27 cellular contexts compared by ENCODE assay signal in the genomic region with DNA sequence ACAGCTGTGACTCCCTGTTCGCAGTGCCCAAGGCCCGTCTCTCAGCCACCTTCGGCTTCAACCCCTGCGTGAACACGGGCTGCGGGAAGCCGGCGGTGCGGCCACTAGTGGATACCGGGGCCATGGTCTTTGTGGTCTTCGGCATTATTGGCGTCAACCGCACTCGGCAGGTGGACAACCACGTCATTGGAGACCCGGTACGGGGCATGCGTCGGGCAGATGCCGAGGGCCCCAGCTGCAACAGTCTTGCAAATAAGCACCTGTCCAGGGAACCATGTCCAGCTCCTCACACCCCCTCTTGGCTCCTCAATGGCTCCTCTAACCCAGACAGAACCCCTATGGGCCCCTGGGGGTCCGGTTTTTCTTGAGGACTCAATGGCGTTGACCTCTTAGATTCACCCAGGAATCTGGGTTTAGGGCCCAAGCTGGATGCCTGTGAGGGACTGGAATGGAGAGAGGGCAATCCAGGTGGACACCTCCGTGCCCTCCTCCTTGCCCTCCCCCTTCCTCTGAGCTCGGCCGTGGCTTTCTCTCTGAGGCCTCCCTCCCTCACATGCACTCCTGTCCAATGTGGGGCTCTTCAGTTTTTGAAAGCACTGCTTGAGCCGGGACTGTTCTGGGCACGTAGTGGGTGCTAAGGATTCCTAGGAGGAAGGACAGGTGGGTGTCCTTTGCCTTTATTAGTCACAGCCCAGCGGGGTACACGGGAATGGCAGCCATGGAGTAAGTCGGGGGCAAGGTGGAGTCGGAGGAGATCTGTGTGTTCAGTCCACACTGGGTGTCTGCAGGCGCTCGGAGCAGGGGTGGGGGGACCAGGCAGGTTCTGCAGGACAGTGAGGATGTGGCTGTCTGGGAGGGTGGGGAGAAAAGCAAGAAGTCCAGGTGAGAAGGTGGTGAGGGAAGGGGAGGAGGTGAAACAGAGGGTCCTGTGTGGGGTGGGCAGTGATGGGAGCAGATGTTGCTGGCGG. TPM values are rescaled to one million over a fixed set of nuclear protein-coding genes. Genes with fewer than 3 reads are reported as not detected.
"Had no signal": no experiment of that assay in that cellular context is flagged by ENCODE, and none has a peak within 500 bp of the region (broad histone marks: within the 10 kb centered on the region; RNA-seq: fewer than 3 reads in every experiment).

No MANE protein-coding gene starts in this region.

- H3K4me3 ChIP-seq: left ventricle myocardium inferior, ovary, right lobe of liver, thyroid gland, upper lobe of left lung had no signal

- H3K27ac Mint-ChIP-seq: activated CD4-positive, alpha-beta T cell treated with anti-CD3 and anti-CD28 coated beads, Interleukin-2, amount 10 ng/mL, durations not matched to agents 7 days and 5 days; activated CD8-positive, alpha-beta memory T cell treated with anti-CD3 and anti-CD28 coated beads, Interleukin-2, amount 10 ng/mL, durations not matched to agents 7 days and 5 days; activated CD8-positive, alpha-beta T cell treated with anti-CD3 and anti-CD28 coated beads, Interleukin-2, amount 10 ng/mL, durations not matched to agents 7 days and 5 days; activated naive CD4-positive, alpha-beta T cell treated with anti-CD3 and anti-CD28 coated beads, Interleukin-2, amount 50 U/mL, for 72 hours; activated T-helper 2 cell treated with anti-CD3 and anti-CD28 coated beads, Interferon-gamma antibody, Interleukin-2, Interleukin-4, amounts not matched to agents 10 μg/mL and 5 μg/mL and 100 μg/mL, durations not matched to agents 14 hours and 24 hours and 36 hours; effector memory CD8-positive, alpha-beta T cell; nephron; progenitor cell of endocrine pancreas; stimulated activated effector memory CD8-positive, alpha-beta T cell treated with anti-CD3 and anti-CD28 coated beads, Interleukin-12 subunit alpha, Interleukin-12 subunit beta, amount 100 ng/mL, for 72 hours; stimulated activated naive CD8-positive, alpha-beta T cell treated with anti-CD3 and anti-CD28 coated beads, Interleukin-15, Interleukin-2, amounts not matched to agents 100 ng/mL and 50 ng/mL, for 24 hours; T-helper 17 cell had no signal

- H3K36me3 ChIP-seq: left ventricle myocardium inferior, neutrophil, ovary, right lobe of liver, thyroid gland, upper lobe of left lung had no signal

- H3K9me3 ChIP-seq: left ventricle myocardium inferior, neutrophil, ovary, right lobe of liver, thyroid gland, upper lobe of left lung had no signal

- H3K36me3 Mint-ChIP-seq: activated CD8-positive, alpha-beta memory T cell treated with anti-CD3 and anti-CD28 coated beads, Interleukin-2, amount 10 ng/mL, durations not matched to agents 7 days and 5 days; activated naive CD4-positive, alpha-beta T cell treated with anti-CD3 and anti-CD28 coated beads, Interleukin-2, amount 50 U/mL, for 72 hours; stimulated activated effector memory CD8-positive, alpha-beta T cell treated with anti-CD3 and anti-CD28 coated beads, Interleukin-12 subunit alpha, Interleukin-12 subunit beta, amount 100 ng/mL, for 72 hours had no signal

- FAIRE-seq: endothelial cell of umbilical vein had no signal

- H3K27me3 ChIP-seq: neutrophil, ovary, right lobe of liver, thyroid gland, upper lobe of left lung had no signal

- ATAC-seq: activated CD8-positive, alpha-beta memory T cell treated with anti-CD3 and anti-CD28 coated beads, Interleukin-2, amount 10 ng/mL, durations not matched to agents 7 days and 5 days; activated CD8-positive, alpha-beta T cell treated with anti-CD3 and anti-CD28 coated beads, Interleukin-2, amount 10 ng/mL, durations not matched to agents 7 days and 5 days; activated naive CD4-positive, alpha-beta T cell treated with anti-CD3 and anti-CD28 coated beads, Interleukin-2, amount 50 U/mL, for 72 hours; effector memory CD8-positive, alpha-beta T cell; right lobe of liver; stimulated activated effector memory CD8-positive, alpha-beta T cell treated with anti-CD3 and anti-CD28 coated beads, Interleukin-12 subunit alpha, Interleukin-12 subunit beta, amount 100 ng/mL, for 72 hours; T-helper 17 cell had no signal

- H3K27ac ChIP-seq: left ventricle myocardium inferior, neutrophil, ovary, right lobe of liver, thyroid gland, upper lobe of left lung had no signal

- DNase-seq: activated CD4-positive, alpha-beta T cell treated with anti-CD3 and anti-CD28 coated beads for 1 hour; activated CD4-positive, alpha-beta T cell treated with anti-CD3 and anti-CD28 coated beads, Interleukin-2, amount 10 ng/mL, durations not matched to agents 7 days and 5 days; activated CD8-positive, alpha-beta memory T cell treated with anti-CD3 and anti-CD28 coated beads, Interleukin-2, amount 10 ng/mL, durations not matched to agents 7 days and 5 days; activated CD8-positive, alpha-beta T cell treated with anti-CD3 and anti-CD28 coated beads, Interleukin-2, amount 10 ng/mL, durations not matched to agents 7 days and 5 days; activated T-cell treated with anti-CD3 and anti-CD28 coated beads, Interleukin-2, amount 50 U/mL, for 48 hours; anterior cingulate cortex; cortex of kidney; effector memory CD8-positive, alpha-beta T cell; foreskin fibroblast; left ventricle myocardium inferior; ovary; stimulated activated CD4-positive, alpha-beta T cell treated with anti-CD3 and anti-CD28 coated beads, Interleukin-4, amount 100 ng/mL, for 24 hours; T-helper 17 cell; T1000; thyroid gland; upper lobe of left lung had no signal

- H3K9me3 Mint-ChIP-seq: activated CD4-positive, alpha-beta T cell treated with anti-CD3 and anti-CD28 coated beads, Interleukin-2, amount 10 ng/mL, durations not matched to agents 7 days and 5 days; activated naive CD4-positive, alpha-beta T cell treated with anti-CD3 and anti-CD28 coated beads, Interleukin-2, amount 50 U/mL, for 72 hours; activated T-helper 2 cell treated with anti-CD3 and anti-CD28 coated beads, Interferon-gamma antibody, Interleukin-2, Interleukin-4, amounts not matched to agents 10 μg/mL and 5 μg/mL and 100 μg/mL, durations not matched to agents 14 hours and 24 hours and 36 hours; effector memory CD8-positive, alpha-beta T cell; nephron; stimulated activated effector memory CD8-positive, alpha-beta T cell treated with anti-CD3 and anti-CD28 coated beads, Interleukin-12 subunit alpha, Interleukin-12 subunit beta, amount 100 ng/mL, for 72 hours; stimulated activated naive CD8-positive, alpha-beta T cell treated with anti-CD3 and anti-CD28 coated beads, Interleukin-15, Interleukin-2, amounts not matched to agents 100 ng/mL and 50 ng/mL, for 24 hours had no signal

- H3K4me1 Mint-ChIP-seq: activated CD4-positive, alpha-beta T cell treated with anti-CD3 and anti-CD28 coated beads, Interleukin-2, amount 10 ng/mL, durations not matched to agents 7 days and 5 days; activated CD8-positive, alpha-beta memory T cell treated with anti-CD3 and anti-CD28 coated beads, Interleukin-2, amount 10 ng/mL, durations not matched to agents 7 days and 5 days; nephron; stimulated activated effector memory CD8-positive, alpha-beta T cell treated with anti-CD3 and anti-CD28 coated beads, Interleukin-12 subunit alpha, Interleukin-12 subunit beta, amount 100 ng/mL, for 72 hours; T-helper 17 cell had no signal

- H3K4me3 Mint-ChIP-seq: activated CD4-positive, alpha-beta T cell treated with anti-CD3 and anti-CD28 coated beads, Interleukin-2, amount 10 ng/mL, durations not matched to agents 7 days and 5 days; activated CD8-positive, alpha-beta memory T cell treated with anti-CD3 and anti-CD28 coated beads, Interleukin-2, amount 10 ng/mL, durations not matched to agents 7 days and 5 days; activated CD8-positive, alpha-beta T cell treated with anti-CD3 and anti-CD28 coated beads, Interleukin-2, amount 10 ng/mL, durations not matched to agents 7 days and 5 days; effector memory CD8-positive, alpha-beta T cell; nephron; stimulated activated effector memory CD8-positive, alpha-beta T cell treated with anti-CD3 and anti-CD28 coated beads, Interleukin-12 subunit alpha, Interleukin-12 subunit beta, amount 100 ng/mL, for 72 hours; stimulated activated naive CD8-positive, alpha-beta T cell treated with anti-CD3 and anti-CD28 coated beads, Interleukin-15, Interleukin-2, amounts not matched to agents 100 ng/mL and 50 ng/mL, for 24 hours; T-helper 17 cell had no signal

- H3K4me1 ChIP-seq: left ventricle myocardium inferior, right lobe of liver, thyroid gland, upper lobe of left lung had no signal

- H3K27me3 Mint-ChIP-seq: activated CD4-positive, alpha-beta T cell treated with anti-CD3 and anti-CD28 coated beads, Interleukin-2, amount 10 ng/mL, durations not matched to agents 7 days and 5 days; activated CD8-positive, alpha-beta memory T cell treated with anti-CD3 and anti-CD28 coated beads, Interleukin-2, amount 10 ng/mL, durations not matched to agents 7 days and 5 days; progenitor cell of endocrine pancreas; stimulated activated naive CD8-positive, alpha-beta T cell treated with anti-CD3 and anti-CD28 coated beads, Interleukin-15, Interleukin-2, amounts not matched to agents 100 ng/mL and 50 ng/mL, for 24 hours had no signal

RNA-seq across cellular contexts. Expression of a gene that starts 51.1 kb away (rescaled TPM):
- total RNA-seq: left ventricle myocardium inferior, skeletal muscle tissue, thyroid gland had no signal
- polyA plus RNA-seq: esophagus had no signal
